ENCODE assay signal across 27 cellular contexts in the genomic region with DNA sequence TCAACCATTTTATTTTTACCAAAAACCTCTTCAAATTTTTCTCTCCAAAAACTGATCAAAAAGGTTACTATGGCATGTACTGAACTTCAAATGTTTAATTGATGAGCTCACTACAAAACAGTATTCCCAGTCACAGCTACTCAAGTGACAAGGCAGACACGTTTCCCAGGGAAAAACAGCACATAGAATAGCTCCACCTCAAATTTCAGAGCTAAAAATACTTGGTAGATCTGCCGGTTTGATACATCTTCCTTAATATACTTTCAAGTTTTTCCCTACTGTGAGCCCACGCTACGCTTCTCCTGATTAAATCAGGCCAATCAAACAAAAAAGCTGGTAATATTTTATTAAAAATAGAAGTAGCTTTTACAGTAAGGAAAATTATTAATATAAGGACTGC.
A peak's percentile ranks its signal among the peaks of the same experiment; 100 is the strongest.
DNase-seq lines count a peak whose midpoint lies in the region.
"Had no signal": no experiment of that assay in that cellular context is flagged by ENCODE, and none has a peak within 500 bp of the region (broad histone marks: within the 10 kb centered on the region; RNA-seq: fewer than 3 reads in every experiment).

No MANE protein-coding gene starts in this region.

- no peak overlapping the region for H2BK5ac ChIP-seq in mesendoderm (ENCODE audit: low read length)

- H2BK120ac ChIP-seq in mesendoderm (ENCODE audit: low read depth, low read length) = no peak overlapping the region

- H3K56ac ChIP-seq in mesendoderm (ENCODE audit: low read length) = no peak overlapping the region

- no peak overlapping the region for H3K4me2 ChIP-seq in mesendoderm (ENCODE audit: low read length)
- H3K4me2 ChIP-seq: A549; BLaER1; BLaER1 treated with 17β-estradiol and CSF1 and Interleukin-3, amounts not matched to agents 10 nM and 100 nM had no signal

- H2AK5ac ChIP-seq in mesendoderm (ENCODE audit: low read length) = no peak overlapping the region

- H3K23ac ChIP-seq in mesendoderm (ENCODE audit: low read length) = no peak overlapping the region

- H3K27ac ChIP-seq in mesendoderm (ENCODE audit: low read depth, low read length) = no peak overlapping the region
- H3K27ac ChIP-seq: 22Rv1; A549; BLaER1; BLaER1 treated with 17β-estradiol and CSF1 and Interleukin-3, amounts not matched to agents 10 nM and 100 nM; C4-2B had no signal

- no peak overlapping the region for H3K4ac ChIP-seq in mesendoderm (ENCODE audit: low read depth, low read length)

- no peak overlapping the region for H3K4me3 ChIP-seq in mesendoderm (ENCODE audit: low read length)
- H3K4me3 ChIP-seq: A549; BLaER1; BLaER1 treated with 17β-estradiol and CSF1 and Interleukin-3, amounts not matched to agents 10 nM and 100 nM had no signal

- H3K79me2 ChIP-seq in mesendoderm (ENCODE audit: control insufficient read depth, insufficient read depth, low read length) = no peaks in the 10 kb centered on the region

- H3K36me3 ChIP-seq in mesendoderm (ENCODE audit: control insufficient read depth, insufficient read depth, low read length) = no peaks in the 10 kb centered on the region
- H3K36me3 ChIP-seq: BE2C; BLaER1; BLaER1 treated with 17β-estradiol and CSF1 and Interleukin-3, amounts not matched to agents 10 nM and 100 nM had no signal

- H3K18ac ChIP-seq in mesendoderm (ENCODE audit: low read length) = no peak overlapping the region

- no peaks in the 10 kb centered on the region for H3K79me1 ChIP-seq in mesendoderm (ENCODE audit: low read length)

- DNase-seq in putamen (ENCODE audit: low spot score) = peak; percentile 62
- DNase-seq in mesendoderm = no peak
- DNase-seq: 8988T; ACHN; AML-193; BE2C; C1 segment of cervical spinal cord; Caco-2; Calu3; CD4-positive, alpha-beta memory T cell; CD4-positive, alpha-beta T cell; CD4-positive, CD25-positive, alpha-beta regulatory T cell; CD8-positive, alpha-beta memory T cell; CD8-positive, alpha-beta T cell; COR-L47; DMS 273 treated with DMSO at 0.1 percent for 48 hours; DMS153; DMS53; DMS79; DMS79 treated with DMSO at 0.1 percent for 48 hours; DND-41; EL had no signal

- H2BK15ac ChIP-seq in mesendoderm (replicated peaks; ENCODE audit: low read depth) = no peak overlapping the region

- H3K9ac ChIP-seq in mesendoderm (ENCODE audit: low read length) = no peak overlapping the region
- H3K9ac ChIP-seq: BLaER1; BLaER1 treated with 17β-estradiol and CSF1 and Interleukin-3, amounts not matched to agents 10 nM and 100 nM had no signal

- WGBS in mesendoderm (ENCODE audit: extremely low coverage, insufficient coverage, low lambda C conversion rate) = no CpG with 5 or more reads among the region's 4 CpGs

- no peak overlapping the region for H4K5ac ChIP-seq in mesendoderm (ENCODE audit: low read length)

- H3K27me3 ChIP-seq in mesendoderm (ENCODE audit: insufficient read depth, low read length, poor library complexity) = no peaks in the 10 kb centered on the region
- H3K27me3 ChIP-seq: BLaER1; BLaER1 treated with 17β-estradiol and CSF1 and Interleukin-3, amounts not matched to agents 10 nM and 100 nM had no signal

- no peak overlapping the region for H4K8ac ChIP-seq in mesendoderm (ENCODE audit: low read depth, low read length)

- no peaks in the 10 kb centered on the region for H3K4me1 ChIP-seq in mesendoderm (ENCODE audit: control insufficient read depth, low read depth, low read length)
- H3K4me1 ChIP-seq: A549; BE2C; BLaER1; BLaER1 treated with 17β-estradiol and CSF1 and Interleukin-3, amounts not matched to agents 10 nM and 100 nM; Caco-2 had no signal
